Comparison of ENCODE assay signal across 8 cellular contexts in the genomic region with DNA sequence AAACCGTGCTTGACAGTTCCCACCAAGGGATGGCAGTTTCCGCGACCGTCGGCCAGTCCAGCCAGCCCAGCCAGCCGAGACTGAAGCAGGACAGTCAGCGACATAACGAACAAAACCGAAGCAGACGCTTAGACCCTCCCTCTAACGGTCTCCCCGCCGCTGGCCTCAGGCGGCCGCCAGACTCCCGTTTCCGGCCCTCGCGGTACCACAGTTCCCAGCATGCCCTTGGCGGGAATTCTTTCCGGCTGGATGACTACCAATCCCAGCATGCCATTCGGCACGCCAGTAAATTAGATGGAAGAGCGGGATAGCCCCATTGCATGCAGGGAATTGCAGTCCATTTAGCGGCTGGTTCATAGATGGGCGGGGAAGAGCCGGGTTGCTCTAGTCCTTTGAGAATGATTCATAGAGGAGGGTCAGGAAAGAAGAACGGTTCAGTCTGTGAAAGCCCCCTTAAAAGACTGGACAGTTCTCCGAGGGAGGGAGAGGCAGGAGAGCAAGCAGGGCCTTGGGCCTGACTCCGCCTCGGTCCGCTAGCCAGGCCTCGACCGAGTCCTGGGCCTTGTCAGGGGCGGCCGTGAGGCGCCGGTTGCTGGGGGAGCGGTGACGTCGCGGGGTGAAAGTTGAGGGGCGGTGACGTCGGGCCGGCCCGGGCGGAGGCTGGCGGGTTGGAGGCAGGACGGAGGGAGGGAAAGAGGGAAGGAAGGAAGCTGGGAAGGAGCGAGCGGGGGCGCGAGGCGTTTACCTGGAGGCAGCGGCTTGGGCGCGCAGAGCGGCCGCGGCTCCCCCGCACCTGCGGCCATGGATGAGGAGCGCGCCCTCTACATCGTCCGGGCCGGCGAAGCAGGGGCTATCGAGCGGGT. TPM values are rescaled to one million over a fixed set of nuclear protein-coding genes. Genes with fewer than 3 reads are reported as not detected.
DNase-seq lines count a peak whose midpoint lies in the region; ATAC-seq and TF ChIP-seq lines count a peak whose summit lies in the region.

A gene with protein sequence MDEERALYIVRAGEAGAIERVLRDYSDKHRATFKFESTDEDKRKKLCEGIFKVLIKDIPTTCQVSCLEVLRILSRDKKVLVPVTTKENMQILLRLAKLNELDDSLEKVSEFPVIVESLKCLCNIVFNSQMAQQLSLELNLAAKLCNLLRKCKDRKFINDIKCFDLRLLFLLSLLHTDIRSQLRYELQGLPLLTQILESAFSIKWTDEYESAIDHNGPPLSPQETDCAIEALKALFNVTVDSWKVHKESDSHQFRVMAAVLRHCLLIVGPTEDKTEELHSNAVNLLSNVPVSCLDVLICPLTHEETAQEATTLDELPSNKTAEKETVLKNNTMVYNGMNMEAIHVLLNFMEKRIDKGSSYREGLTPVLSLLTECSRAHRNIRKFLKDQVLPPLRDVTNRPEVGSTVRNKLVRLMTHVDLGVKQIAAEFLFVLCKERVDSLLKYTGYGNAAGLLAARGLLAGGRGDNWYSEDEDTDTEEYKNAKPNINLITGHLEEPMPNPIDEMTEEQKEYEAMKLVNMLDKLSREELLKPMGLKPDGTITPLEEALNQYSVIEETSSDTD (plus strand): TSS at position 738 of the 863 bp plus-strand sequence. CDS start 64 bp downstream, at position 802.

- DNase-seq in A673 (ENCODE audit: low spot score) (peak; percentile 99), NCI-H2196 treated with DMSO at 0.1 percent for 48 hours (lab: John Stamatoyannopoulos, UW; ENCODE audit: unreplicated experiment) (peak; percentile 97), cardiac fibroblast (ENCODE audit: low read depth in 2 of 2) (peak; percentile 99), immature natural killer cell (peak; percentile 74 to 78 (median 78)), smooth muscle cell of the brain vasculature (ENCODE audit: low read depth, low spot score) (peak; percentile 96)

- CTCF ChIA-PET in A673 (lab: Charles Lee), result no interaction called here

- H3K4me1 ChIP-seq in A673 (ENCODE audit: insufficient read depth, low read length, poor library complexity, severe bottlenecking), result peaks cover 18% of the 10 kb centered on the region

- peak within 1 kb of the TSS; percentile 87 for H3K4me3 ChIP-seq in A673 (ENCODE audit: low read depth, low read length, poor library complexity, severe bottlenecking)
- H3K4me3 ChIP-seq in WI38 (ENCODE audit: low read depth, low read length), result peak within 1 kb of the TSS; percentile 96
- H3K4me3 ChIP-seq in cardiac fibroblast (replicated peaks in 1 of 2; ENCODE audit: low read depth in 2 of 2, low read length in 2 of 2), result peak within 1 kb of the TSS; percentile 91 to 92

- peak within 1 kb of the TSS; percentile 93 to 99 (median 96) for H3K27ac Mint-ChIP-seq in immature natural killer cell

- no TSS peak for BruUV-seq in A673 (replicated peaks; lab: Mats Ljungman, UMichigan)

- no peaks in the 10 kb centered on the region for H3K36me3 ChIP-seq in A673 (ENCODE audit: insufficient read depth, low read length, poor library complexity, severe bottlenecking)

- no peaks in the 10 kb centered on the region for H3K9me3 Mint-ChIP-seq in immature natural killer cell

- intact Hi-C loops in A673 (cut with micrococcal nuclease; ENCODE audit: unreplicated experiment), result no loop called here

- H3K4me1 Mint-ChIP-seq in immature natural killer cell, result peaks cover 27 to 49% of the 10 kb centered on the region in 2 donors

- POLR2A ChIA-PET in A673 (lab: Charles Lee; ENCODE audit: low non-redundant PET), result no interaction called here

- no peaks in the 10 kb centered on the region for H3K36me3 Mint-ChIP-seq in immature natural killer cell

- ATAC-seq in GM18868 (IDR thresholded peaks at IDR 0.05; ENCODE audit: unreplicated experiment) (peak; percentile 86), HG03108 (IDR thresholded peaks at IDR 0.05; ENCODE audit: unreplicated experiment) (peak; percentile 84)

- TF ChIP-seq CTCF in A673 (conservative IDR thresholded peaks at IDR 0.05; ENCODE audit: low read depth, low read length), result no peak
- TF ChIP-seq CTCF in WI38 (IDR thresholded peaks at IDR 0.05; ENCODE audit: low read depth, low read length), result no peak
- no peak for TF ChIP-seq CTCF in cardiac fibroblast (IDR thresholded peaks at IDR 0.05; ENCODE audit: low read depth, low read length)

- H3K27ac ChIP-seq in A673 (ENCODE audit: low read depth, low read length, poor library complexity, severe bottlenecking), result peak within 1 kb of the TSS; percentile 96

- peaks cover 2 to 7% (median 2%) of the 10 kb centered on the region in 3 donors for H3K27me3 Mint-ChIP-seq in immature natural killer cell (ENCODE audit: low read depth in 3 of 3)

- no peaks in the 10 kb centered on the region for H3K27me3 ChIP-seq in A673 (replicated peaks; ENCODE audit: insufficient read depth, low read depth, low read length, poor library complexity)

- peak within 1 kb of the TSS; percentile 92 to 98 (median 97) for H3K4me3 Mint-ChIP-seq in immature natural killer cell

- H3K9me3 ChIP-seq in A673 (ENCODE audit: low read depth, low read length, poor library complexity, severe bottlenecking), result no peaks in the 10 kb centered on the region

RNA-seq across cellular contexts. Expression of the gene that starts here (rescaled TPM):
- total RNA-seq in A673 (2021), result 21.3 and 23.5 TPM in 2 replicates
- 1 to 10 TPM; 1.8 to 5.0 (median 4.4) TPM for polyA plus RNA-seq in immature natural killer cell

Comparison
In these comparisons a context has a peak if more than half of its experiments do, and no peak if none do; other contexts are left out.
1. Peak in every context shown above with its lines: DNase-seq, ATAC-seq, H3K4me3 ChIP-seq and H3K27ac ChIP-seq.